Comparison of ENCODE assay signal across 8 cellular contexts in the genomic region with DNA sequence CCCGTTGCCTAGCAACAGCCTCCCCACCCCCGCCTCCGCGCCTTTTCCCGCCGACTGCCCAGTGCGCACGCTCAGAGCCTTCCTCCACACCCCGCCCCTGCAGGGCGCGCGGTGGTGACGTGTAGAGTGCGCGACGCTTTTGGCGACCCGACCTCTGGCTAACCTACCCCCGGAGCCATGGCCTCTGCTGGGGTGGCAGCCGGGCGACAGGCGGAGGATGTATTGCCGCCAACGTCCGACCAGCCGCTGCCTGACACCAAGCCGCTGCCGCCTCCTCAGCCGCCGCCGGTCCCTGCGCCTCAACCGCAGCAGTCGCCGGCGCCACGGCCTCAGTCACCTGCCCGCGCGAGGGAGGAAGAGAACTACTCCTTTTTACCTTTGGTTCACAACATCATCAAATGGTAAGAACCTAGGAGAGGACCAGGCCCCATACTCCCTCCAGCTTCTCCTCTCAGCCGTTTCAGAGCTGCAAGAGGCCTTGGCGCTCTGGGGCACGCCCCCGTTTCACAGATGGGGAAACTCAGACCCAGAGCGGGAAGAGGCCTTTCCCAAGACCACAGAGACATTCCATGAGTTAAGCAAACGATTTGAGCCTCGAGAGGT.
DNase-seq lines count a peak whose midpoint lies in the region; ATAC-seq and TF ChIP-seq lines count a peak whose summit lies in the region.

A gene with protein sequence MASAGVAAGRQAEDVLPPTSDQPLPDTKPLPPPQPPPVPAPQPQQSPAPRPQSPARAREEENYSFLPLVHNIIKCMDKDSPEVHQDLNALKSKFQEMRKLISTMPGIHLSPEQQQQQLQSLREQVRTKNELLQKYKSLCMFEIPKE (plus strand): TSS at position 136 of the 603 bp plus-strand sequence. CDS start 42 bp downstream, at position 178.

- peak; percentile 81 for TF ChIP-seq POLR2A in GM18951 (IDR thresholded peaks at IDR 0.05; ENCODE audit: extremely low read depth, insufficient read depth, insufficient read length)

- peak; percentile 88 for ATAC-seq in HG03432 (IDR thresholded peaks at IDR 0.05; ENCODE audit: unreplicated experiment)

- in situ Hi-C loops in ACHN (cut with HindIII; ENCODE audit: low pct_ligation_motif_present, low pct_unique_long_range_greater_than_20kb, low sequenced_read_pairs): no loop called here
- in situ Hi-C loops in GM18951 (cut with MboI; ENCODE audit: low sequenced_read_pairs, unreplicated experiment): no loop called here

- DNase-seq in ACHN (peak; percentile 91), NCI-H69 (lab: John Stamatoyannopoulos, UW) (peak; percentile 93), cortex of kidney (lab: John Stamatoyannopoulos, UW) (peak; percentile 75), left kidney (ENCODE audit: low read depth, low spot score) (peak; percentile 97)
- peak; percentile 96 for DNase-seq in activated CD4-positive, alpha-beta T cell treated with anti-CD3 and anti-CD28 coated beads, Interleukin-2, amount 50 U/mL, for 1 hour
- peak; percentile 95 to 97 for DNase-seq in stimulated activated CD4-positive, alpha-beta T cell treated with anti-CD3 and anti-CD28 coated beads, Interleukin-1b, Interleukin-23, amount 100 ng/mL, for 4 hours (ENCODE audit: low read depth in 2 of 2)

Comparison
In these comparisons a context has a peak if more than half of its experiments do, and no peak if none do; other contexts are left out.
1. Peak in every context shown above with its lines: DNase-seq and ATAC-seq.